In the genomic region with DNA sequence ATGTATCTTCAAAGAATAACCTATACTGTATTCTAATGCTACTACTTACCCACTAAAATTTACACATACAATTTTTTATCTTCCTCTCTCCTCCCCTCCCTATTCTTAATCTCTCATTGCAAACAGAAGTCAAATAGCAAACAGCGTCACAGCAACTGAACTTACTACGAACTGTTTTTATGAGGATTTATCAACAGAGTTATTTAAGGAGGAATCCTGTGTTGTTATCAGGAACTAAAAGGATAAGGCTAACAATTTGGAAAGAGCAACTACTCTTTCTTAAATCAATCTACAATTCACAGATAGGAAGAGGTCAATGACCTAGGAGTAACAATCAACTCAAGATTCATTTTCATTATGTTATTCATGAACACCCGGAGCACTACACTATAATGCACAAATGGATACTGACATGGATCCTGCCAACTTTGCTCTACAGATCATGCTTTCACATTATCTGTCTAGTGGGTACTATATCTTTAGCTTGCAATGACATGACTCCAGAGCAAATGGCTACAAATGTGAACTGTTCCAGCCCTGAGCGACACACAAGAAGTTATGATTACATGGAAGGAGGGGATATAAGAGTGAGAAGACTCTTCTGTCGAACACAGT, we compare ENCODE assay signal across 14 cellular contexts. TPM values are rescaled to one million over a fixed set of nuclear protein-coding genes. Genes with fewer than 3 reads are reported as not detected.
A peak's percentile ranks its signal among the peaks of the same experiment; 100 is the strongest.
DNase-seq lines count a peak whose midpoint lies in the region; ATAC-seq, FAIRE-seq and TF ChIP-seq lines count a peak whose summit lies in the region.
"Had no signal": no experiment of that assay in that cellular context is flagged by ENCODE, and none has a peak within 500 bp of the region (broad histone marks: within the 10 kb centered on the region; RNA-seq: fewer than 3 reads in every experiment).

No MANE protein-coding gene starts in this region.

- H4K12ac ChIP-seq in trophoblast cell (ENCODE audit: low read depth, low read length) = no peak overlapping the region

- H3K9me3 ChIP-seq in duodenal mucosa (ENCODE audit: control insufficient read depth in 1 of 2, low read length in 2 of 2) (no peaks in the 10 kb centered on the region), trophoblast cell (ENCODE audit: insufficient read depth, low read depth, low read length) (no peaks in the 10 kb centered on the region), PC-9 (ENCODE audit: insufficient read depth, low read depth) (0 out of 2 replicates have a peak, but pooled peaks cover 6% of the 10 kb centered on the region)
- H3K9me3 ChIP-seq: SJSA1 had no signal

- H3F3A ChIP-seq in PC-9 (ENCODE audit: insufficient read depth, low read depth) = no peaks in the 10 kb centered on the region

- no peak overlapping the region for H2AK5ac ChIP-seq in trophoblast cell (ENCODE audit: low read length)

- DNase-seq in AG10803 (ENCODE audit: low read depth) (no peak), skeletal muscle cell (ENCODE audit: low read depth) (no peak), trophoblast cell (no peak), NCI-H146 (lab: John Stamatoyannopoulos, UW) (no peak), PC-9 (no peak)
- DNase-seq: amniotic stem cell; effector memory CD4-positive, alpha-beta T cell; NCI-H1930 had no signal

- no peak overlapping the region for H4K8ac ChIP-seq in trophoblast cell (ENCODE audit: low read depth, low read length)

- no peaks in the 10 kb centered on the region for H3K4me1 ChIP-seq in duodenal mucosa (ENCODE audit: control insufficient read depth in 1 of 2, insufficient read depth in 2 of 2, low read length in 2 of 2)
- no peaks in the 10 kb centered on the region for H3K4me1 ChIP-seq in trophoblast cell (ENCODE audit: control insufficient read depth in 1 of 2, insufficient read depth in 2 of 2, low read length in 2 of 2)
- no peaks in the 10 kb centered on the region for H3K4me1 ChIP-seq in PC-9 (replicated peaks; ENCODE audit: insufficient read depth)
- H3K4me1 ChIP-seq: SJSA1 had no signal

- no peak overlapping the region for H4K91ac ChIP-seq in trophoblast cell (ENCODE audit: low read depth, low read length)

- TF ChIP-seq CTCF in AG10803 (conservative IDR thresholded peaks at IDR 0.05; ENCODE audit: low read length) (no peak; the same call in 1 of the 2 replicates), PC-9 (conservative IDR thresholded peaks at IDR 0.05) (no peak)

- H3K79me1 ChIP-seq in trophoblast cell (ENCODE audit: low read length) = no peaks in the 10 kb centered on the region

- no peaks in the 10 kb centered on the region for H3K9me2 ChIP-seq in PC-9 (ENCODE audit: insufficient read depth)

- no peak overlapping the region for H3K14ac ChIP-seq in trophoblast cell (ENCODE audit: low read length)

- H3K27me3 ChIP-seq in duodenal mucosa (ENCODE audit: control insufficient read depth in 1 of 2, insufficient read depth in 2 of 2, low read length in 2 of 2) (no peaks in the 10 kb centered on the region), trophoblast cell (ENCODE audit: insufficient read depth, low read length) (no peaks in the 10 kb centered on the region), PC-9 (ENCODE audit: insufficient read depth, low read depth) (no peaks in the 10 kb centered on the region)
- H3K27me3 ChIP-seq: SJSA1 had no signal

- CTCF ChIA-PET in PC-9 (lab: Charles Lee) = no interaction called here

- H3K36me3 ChIP-seq in duodenal mucosa (ENCODE audit: control insufficient read depth in 1 of 2, insufficient read depth in 2 of 2, low read length in 2 of 2) = no peaks in the 10 kb centered on the region
- H3K36me3 ChIP-seq in trophoblast cell (ENCODE audit: control insufficient read depth in 1 of 2, insufficient read depth in 2 of 2, low read length in 2 of 2) = no peaks in the 10 kb centered on the region
- H3K36me3 ChIP-seq in PC-9 (ENCODE audit: low read depth) = no peaks in the 10 kb centered on the region
- H3K36me3 ChIP-seq: SJSA1 had no signal

- H3K9ac ChIP-seq in duodenal mucosa (ENCODE audit: low read depth in 1 of 2, low read length in 2 of 2) (peak overlapping the region in 1 of 2 donors; percentile 37), trophoblast cell (ENCODE audit: low read length) (no peak overlapping the region)

- H2AFZ ChIP-seq in trophoblast cell (ENCODE audit: insufficient read depth, low read length, poor library complexity) (no peak overlapping the region), PC-9 (no peak overlapping the region)

- no peak overlapping the region for H2BK12ac ChIP-seq in trophoblast cell (ENCODE audit: low read length)

- no CpG with 5 or more reads among the region's 5 CpGs for WGBS in trophoblast cell (ENCODE audit: extremely low coverage, insufficient coverage, insufficient read length)

- H3K4me3 ChIP-seq in AG10803 (ENCODE audit: low read length) = peak overlapping the region; percentile 78
- H3K4me3 ChIP-seq in duodenal mucosa (ENCODE audit: low read depth in 1 of 2, low read length in 2 of 2) = peak overlapping the region; percentile 44 to 46
- peak overlapping the region; percentile 43 for H3K4me3 ChIP-seq in skeletal muscle cell (ENCODE audit: low read depth, low read length)
- no peak overlapping the region for H3K4me3 ChIP-seq in trophoblast cell (ENCODE audit: low read depth, low read length)
- H3K4me3 ChIP-seq in PC-9 = no peak overlapping the region
- H3K4me3 ChIP-seq: K562, SJSA1 had no signal

- H3K27ac ChIP-seq in duodenal mucosa (ENCODE audit: low read depth, low read length) (no peak overlapping the region), trophoblast cell (ENCODE audit: low read depth, low read length) (no peak overlapping the region), PC-9 (no peak overlapping the region)
- H3K27ac ChIP-seq: SJSA1 had no signal

- H2BK120ac ChIP-seq in trophoblast cell (ENCODE audit: insufficient read depth, low read length, poor library complexity) = no peak overlapping the region

- H3K4me2 ChIP-seq in trophoblast cell (ENCODE audit: low read length) = no peak overlapping the region
- no peak overlapping the region for H3K4me2 ChIP-seq in PC-9

- H4K20me1 ChIP-seq in PC-9 (ENCODE audit: insufficient read depth) = no peaks in the 10 kb centered on the region

- POLR2A ChIA-PET in PC-9 (lab: Charles Lee; ENCODE audit: unreplicated experiment) = no interaction called here

- H3K4ac ChIP-seq in trophoblast cell (ENCODE audit: low read depth, low read length) = no peak overlapping the region

- no TSS peak for BruUV-seq in PC-9 (replicated peaks; lab: Mats Ljungman, UMichigan)

- FAIRE-seq in islet of Langerhans (lab: Jason Lieb, UNC) = peak; percentile 41
- FAIRE-seq: K562 had no signal

- no peak for ATAC-seq in GM19351 (IDR thresholded peaks at IDR 0.05; ENCODE audit: unreplicated experiment)
- ATAC-seq: K562, WTC11 had no signal

- intact Hi-C loops in PC-9 (cut with micrococcal nuclease; ENCODE audit: unreplicated experiment) = no loop called here

- no peak overlapping the region for H2BK5ac ChIP-seq in trophoblast cell (ENCODE audit: low read depth, low read length, poor library complexity)

- H3K79me2 ChIP-seq in trophoblast cell (ENCODE audit: control insufficient read depth, insufficient read depth, low read length, poor library complexity) (no peaks in the 10 kb centered on the region), PC-9 (ENCODE audit: low read depth) (no peaks in the 10 kb centered on the region)

- no peak overlapping the region for H3K18ac ChIP-seq in trophoblast cell (ENCODE audit: low read length)

- H3K23ac ChIP-seq in trophoblast cell (ENCODE audit: low read length) = no peak overlapping the region

RNA-seq across cellular contexts. Expression of gene FGF7, which starts 1.0 kb away (rescaled TPM):
- 0.03 and 0.04 TPM in 2 replicates for polyA plus RNA-seq in trophoblast cell (2013)
- total RNA-seq in PC-9 (2021) = not detected in 2 replicates
- total RNA-seq: K562 had no signal
- polyA plus RNA-seq: K562 had no signal

Comparison
In these comparisons a context has a peak if more than half of its experiments do, and no peak if none do; other contexts are left out.
1. H3K4me3 ChIP-seq: peak in AG10803 (single experiment), duodenal mucosa (2 of 2) and skeletal muscle cell (single experiment); none in trophoblast cell (single experiment) and PC-9 (single experiment).